Comparison of ENCODE assay signal across 13 cellular contexts in the genomic region with DNA sequence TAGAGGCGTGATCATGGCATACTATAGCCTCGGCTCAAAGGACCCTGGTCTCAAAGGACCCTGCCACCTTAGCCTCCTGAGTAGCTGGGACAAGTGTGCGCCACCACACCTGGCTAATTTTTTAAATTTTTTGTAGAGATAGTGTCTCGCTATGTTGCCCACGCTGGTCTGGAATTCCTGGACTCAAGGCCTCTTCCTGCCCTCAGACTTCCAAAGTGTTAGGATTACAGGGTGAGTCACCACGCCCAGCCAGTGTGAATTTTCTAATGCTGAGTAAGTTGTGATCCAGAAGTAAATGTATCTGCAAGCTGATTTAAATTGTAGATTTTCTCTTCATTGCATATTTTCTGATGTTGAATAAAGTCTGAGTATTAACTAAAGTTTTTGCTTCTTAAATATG. TPM values are rescaled to one million over a fixed set of nuclear protein-coding genes. Genes with fewer than 3 reads are reported as not detected.
DNase-seq lines count a peak whose midpoint lies in the region; ATAC-seq and TF ChIP-seq lines count a peak whose summit lies in the region.
"Had no signal": no experiment of that assay in that cellular context is flagged by ENCODE, and none has a peak within 500 bp of the region (broad histone marks: within the 10 kb centered on the region; RNA-seq: fewer than 3 reads in every experiment).

No MANE protein-coding gene starts in this region.

- POLR2A ChIA-PET in RWPE1 (lab: Yijun Ruan, JAX; ENCODE audit: low non-redundant PET): interaction anchor here (0.6 kb wide), 1 partner anchor 81 kb away, joined by 3 read pairs; no protein-coding TSS in a partner anchor

- peaks cover 30% of the 10 kb centered on the region for H3K79me2 ChIP-seq in fibroblast of lung (ENCODE audit: control insufficient read depth, insufficient read depth, low read length)

- no peaks in the 10 kb centered on the region for H4K20me1 ChIP-seq in fibroblast of lung (ENCODE audit: control insufficient read depth, extremely low read depth, insufficient read depth, low read length)

- H3K36me3 ChIP-seq in fibroblast of lung (ENCODE audit: control insufficient read depth, insufficient read depth, low read length): no peaks in the 10 kb centered on the region
- H3K36me3 ChIP-seq: vagina had no signal

- peak overlapping the region; percentile 44 for H3K4me2 ChIP-seq in fibroblast of lung (ENCODE audit: extremely low read depth, insufficient read depth, low read length)

- DNase-seq in GM04504 (ENCODE audit: low read depth) (peak; percentile 36), RWPE1 (ENCODE audit: low spot score) (peak; percentile 25), fibroblast of lung (ENCODE audit: low read depth in 2 of 2) (peak; percentile 71 to 91), retinal pigment epithelial cell (ENCODE audit: low read depth) (peak; percentile 50), NCI-H1092 treated with DMSO at 0.1 percent for 48 hours (lab: John Stamatoyannopoulos, UW) (no peak)
- no peak for DNase-seq in stimulated activated CD4-positive, alpha-beta T cell treated with anti-CD3 and anti-CD28 coated beads, Interleukin-12 subunit alpha, Interleukin-12 subunit beta, amount 100 ng/mL, for 4 hours
- DNase-seq: DMS79 treated with DMSO at 0.1 percent for 48 hours, KBM-7, NCI-H2227 treated with DMSO at 0.1 percent for 48 hours had no signal

- no peak for ATAC-seq in HG03135 (IDR thresholded peaks at IDR 0.05; ENCODE audit: unreplicated experiment)

- CTCF ChIA-PET in RWPE1 (lab: Yijun Ruan, JAX): no interaction called here

- no peaks in the 10 kb centered on the region for H3K27me3 ChIP-seq in fibroblast of lung (ENCODE audit: control insufficient read depth, insufficient read depth, low read length)
- H3K27me3 ChIP-seq: vagina had no signal

- no peak overlapping the region for H3K4me3 ChIP-seq in fibroblast of lung (replicated peaks in 1 of 4; ENCODE audit: control extremely low read depth in 1 of 4, insufficient read depth in 1 of 4, low read depth in 3 of 4, low read length in 4 of 4)
- no peak overlapping the region for H3K4me3 ChIP-seq in retinal pigment epithelial cell (ENCODE audit: low read length)
- H3K4me3 ChIP-seq: lung, vagina had no signal

- H3K9me3 ChIP-seq in fibroblast of lung (ENCODE audit: control insufficient read depth, insufficient read depth, low read depth, low read length): no peaks in the 10 kb centered on the region
- H3K9me3 ChIP-seq: vagina had no signal

- peaks cover 2% of the 10 kb centered on the region for H3K4me1 ChIP-seq in fibroblast of lung (ENCODE audit: control insufficient read depth, extremely low read depth, insufficient read depth, low read length)

- TF ChIP-seq CTCF in RWPE1 (conservative IDR thresholded peaks at IDR 0.05; ENCODE audit: low read depth): no peak
- TF ChIP-seq CTCF in fibroblast of lung (conservative IDR thresholded peaks at IDR 0.05 in 1 of 2, IDR thresholded peaks at IDR 0.05 in 1 of 2; ENCODE audit: low read depth in 1 of 2, low read length in 2 of 2): no peak
- no peak for TF ChIP-seq CTCF in retinal pigment epithelial cell (conservative IDR thresholded peaks at IDR 0.05; ENCODE audit: low read depth, low read length)

- H3K9ac ChIP-seq in fibroblast of lung (ENCODE audit: insufficient read depth, low read length): no peak overlapping the region

- peak overlapping the region; percentile 72 for H3K27ac ChIP-seq in RWPE1
- peak overlapping the region; percentile 44 for H3K27ac ChIP-seq in fibroblast of lung (ENCODE audit: insufficient read depth, low read length)
- H3K27ac ChIP-seq: vagina, VCaP had no signal

- H2AFZ ChIP-seq in fibroblast of lung (ENCODE audit: low read length): no peak overlapping the region

RNA-seq across cellular contexts. Expression of a gene that starts 2.6 kb away (rescaled TPM):
- 6.9 and 8.3 TPM in 2 replicates for total RNA-seq in fibroblast of lung
- 1.8 and 3.2 TPM in 2 replicates for polyA plus RNA-seq in fibroblast of lung
- 1.1 and 1.7 TPM in 2 replicates for polyA plus RNA-seq in fibroblast of lung (2012)
- 9.6 and 13.8 TPM in 2 replicates for polyA minus RNA-seq in fibroblast of lung (ENCODE audit: low replicate concordance)

RNA-seq across cellular contexts. Expression of a gene that starts 25.7 kb away (rescaled TPM):
- total RNA-seq in fibroblast of lung: 8.5 and 11.2 TPM in 2 replicates
- polyA plus RNA-seq in fibroblast of lung: 2.8 and 3.7 TPM in 2 replicates
- 6.3 and 6.7 TPM in 2 replicates for polyA plus RNA-seq in fibroblast of lung (2012)
- 0.63 and 1.7 TPM in 2 replicates for polyA minus RNA-seq in fibroblast of lung (ENCODE audit: low replicate concordance)

Comparison
In these comparisons a context has a peak if more than half of its experiments do, and no peak if none do; other contexts are left out.
1. DNase-seq: peak in GM04504 (single experiment), RWPE1 (single experiment), fibroblast of lung (2 of 2) and retinal pigment epithelial cell (single experiment); none in stimulated activated CD4-positive, alpha-beta T cell treated with anti-CD3 and anti-CD28 coated beads, Interleukin-12 subunit alpha, Interleukin-12 subunit beta, amount 100 ng/mL, for 4 hours (single experiment) and NCI-H1092 treated with DMSO at 0.1 percent for 48 hours (single experiment).